In the genomic region with DNA sequence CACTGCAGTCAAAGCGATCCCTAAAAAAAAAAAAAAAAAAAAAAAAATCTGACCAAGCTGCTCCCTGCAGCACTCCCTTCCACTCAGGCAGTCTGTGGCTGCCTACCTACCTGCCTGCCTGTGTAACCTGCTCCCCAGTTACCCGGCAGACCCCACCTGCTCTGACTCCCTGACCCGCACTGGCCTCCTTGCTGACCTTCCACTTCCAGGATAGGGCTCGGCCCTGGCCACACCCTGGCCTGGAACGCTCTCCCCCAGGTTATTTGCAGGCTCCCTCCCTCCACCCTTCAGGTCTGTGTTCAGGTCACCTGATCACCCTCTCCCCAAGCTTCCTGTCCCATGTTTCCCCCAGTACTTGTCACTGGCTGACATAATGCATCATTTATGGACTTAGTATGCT, we compare ENCODE assay signal across 27 cellular contexts. TPM values are rescaled to one million over a fixed set of nuclear protein-coding genes. Genes with fewer than 3 reads are reported as not detected.
DNase-seq lines count a peak whose midpoint lies in the region; ATAC-seq, FAIRE-seq and TF ChIP-seq lines count a peak whose summit lies in the region.
"Had no signal": no experiment of that assay in that cellular context is flagged by ENCODE, and none has a peak within 500 bp of the region (broad histone marks: within the 10 kb centered on the region; RNA-seq: fewer than 3 reads in every experiment).

No MANE protein-coding gene starts in this region.

- intact Hi-C loops in HepG2 (cut with micrococcal nuclease; ENCODE audit: unreplicated experiment): no loop called here

- H3K9me3 Mint-ChIP-seq in activated naive CD8-positive, alpha-beta T cell (ENCODE audit: low read depth): no peaks in the 10 kb centered on the region
- H3K9me3 Mint-ChIP-seq in activated naive CD8-positive, alpha-beta T cell treated with anti-CD3 and anti-CD28 coated beads for 36 hours: no peaks in the 10 kb centered on the region
- no peaks in the 10 kb centered on the region for H3K9me3 Mint-ChIP-seq in WTC11
- H3K9me3 Mint-ChIP-seq: activated CD4-positive, alpha-beta T cell treated with anti-CD3 and anti-CD28 coated beads, Interleukin-2, amount 10 ng/mL, durations not matched to agents 24 days and 14 days; endodermal cell; T-helper 2 cell treated with Interferon-gamma antibody and Interleukin-4, amounts not matched to agents 5 μg/mL and 100 μg/mL, for 36 hours had no signal

- TF ChIP-seq CTCF in WTC11 (IDR thresholded peaks at IDR 0.05) (no peak), HepG2 (CRISPR knock-in tag; IDR thresholded peaks at IDR 0.05) (no peak)

- H3K9me3 ChIP-seq in HepG2 (ENCODE audit: low read length): no peaks in the 10 kb centered on the region
- H3K9me3 ChIP-seq: BLaER1 treated with 17β-estradiol and CSF1 and Interleukin-3, amounts not matched to agents 10 nM and 100 nM; breast epithelium; gastrocnemius medialis; prostate gland had no signal

- no peak overlapping the region for H3K4me3 Mint-ChIP-seq in activated naive CD8-positive, alpha-beta T cell
- no peak overlapping the region for H3K4me3 Mint-ChIP-seq in activated naive CD8-positive, alpha-beta T cell treated with anti-CD3 and anti-CD28 coated beads for 36 hours
- no peak overlapping the region for H3K4me3 Mint-ChIP-seq in WTC11
- H3K4me3 Mint-ChIP-seq: activated CD4-positive, alpha-beta T cell treated with anti-CD3 and anti-CD28 coated beads, Interleukin-2, amount 10 ng/mL, durations not matched to agents 24 days and 14 days; endodermal cell; T-helper 2 cell treated with Interferon-gamma antibody and Interleukin-4, amounts not matched to agents 5 μg/mL and 100 μg/mL, for 36 hours had no signal

- ATAC-seq in WTC11 (no peak), HepG2 (no peak)
- ATAC-seq: gastrocnemius medialis, HCT116, SK-N-SH treated with all-trans-retinoic acid at 6 μM for 48 hours had no signal

- H3K36me3 ChIP-seq in HepG2 (replicated peaks in 1 of 2; ENCODE audit: control insufficient read depth in 1 of 2, insufficient read depth in 2 of 2, low read length in 2 of 2): peaks cover 56 to 83% of the 10 kb centered on the region in 2 experiments
- H3K36me3 ChIP-seq: breast epithelium, prostate gland had no signal

- in situ Hi-C loops in HepG2 (cut with HindIII; ENCODE audit: extremely low pct_ligation_motif_present, low pct_unique_long_range_greater_than_20kb): no loop called here

- POLR2A ChIA-PET in WTC11 (lab: Charles Lee) (no interaction called here), HepG2 (lab: Yijun Ruan, JAX) (no interaction called here)

- no peak overlapping the region for H3K4me3 ChIP-seq in HepG2 (replicated peaks in 1 of 3; ENCODE audit: insufficient read depth in 1 of 3, low read depth in 2 of 3, low read length in 3 of 3)
- H3K4me3 ChIP-seq: BLaER1 treated with 17β-estradiol and CSF1 and Interleukin-3, amounts not matched to agents 10 nM and 100 nM; breast epithelium; coronary artery; gastrocnemius medialis; prostate gland had no signal

- TF ChIP-seq EP300 in HepG2 (IDR thresholded peaks at IDR 0.05; ENCODE audit: low read depth in 2 of 2, low read length in 2 of 2): no peak
- no peak for TF ChIP-seq EP300 in HepG2 (CRISPR knock-in tag; IDR thresholded peaks at IDR 0.05; ENCODE audit: borderline replicate concordance)

- FAIRE-seq in HepG2 (lab: Jason Lieb, UNC): no peak
- FAIRE-seq: D721Med, islet of Langerhans had no signal

- H3K4me1 ChIP-seq in HepG2 (ENCODE audit: insufficient read depth, low read length): 0 out of 2 replicates have a peak, but pooled peaks cover 9% of the 10 kb centered on the region
- H3K4me1 ChIP-seq: breast epithelium, gastrocnemius medialis had no signal

- no peaks in the 10 kb centered on the region for H4K20me1 ChIP-seq in HepG2 (ENCODE audit: insufficient read depth, low read length)

- H3K4me2 ChIP-seq in HepG2 (ENCODE audit: low read depth, low read length): no peak overlapping the region
- H3K4me2 ChIP-seq: BLaER1 treated with 17β-estradiol and CSF1 and Interleukin-3, amounts not matched to agents 10 nM and 100 nM had no signal

- H3K4me1 Mint-ChIP-seq in activated naive CD8-positive, alpha-beta T cell (ENCODE audit: low read depth): no peaks in the 10 kb centered on the region
- H3K4me1 Mint-ChIP-seq in activated naive CD8-positive, alpha-beta T cell treated with anti-CD3 and anti-CD28 coated beads for 36 hours: no peaks in the 10 kb centered on the region
- H3K4me1 Mint-ChIP-seq in WTC11: 0 out of 2 replicates have a peak, but pooled peaks cover 3% of the 10 kb centered on the region
- H3K4me1 Mint-ChIP-seq: endodermal cell had no signal

- peaks cover 2% of the 10 kb centered on the region for H3K36me3 Mint-ChIP-seq in activated naive CD8-positive, alpha-beta T cell
- H3K36me3 Mint-ChIP-seq in activated naive CD8-positive, alpha-beta T cell treated with anti-CD3 and anti-CD28 coated beads for 36 hours: peaks cover 8% of the 10 kb centered on the region
- H3K36me3 Mint-ChIP-seq in WTC11: peaks cover 4% of the 10 kb centered on the region; the same call in 1 of the 2 replicates

- H3K79me2 ChIP-seq in HepG2 (ENCODE audit: insufficient read depth, low read length): no peaks in the 10 kb centered on the region

- no peak overlapping the region for H2AFZ ChIP-seq in HepG2 (ENCODE audit: low read length)

- 98% methylated on average over 5 of the region's 5 CpGs for WGBS in HepG2 (ENCODE audit: low lambda C conversion rate)

- H3K27me3 Mint-ChIP-seq in activated naive CD8-positive, alpha-beta T cell: no peaks in the 10 kb centered on the region
- no peaks in the 10 kb centered on the region for H3K27me3 Mint-ChIP-seq in activated naive CD8-positive, alpha-beta T cell treated with anti-CD3 and anti-CD28 coated beads for 36 hours
- no peaks in the 10 kb centered on the region for H3K27me3 Mint-ChIP-seq in WTC11 (ENCODE audit: low read depth)
- H3K27me3 Mint-ChIP-seq: activated CD4-positive, alpha-beta T cell treated with anti-CD3 and anti-CD28 coated beads, Interleukin-2, amount 10 ng/mL, durations not matched to agents 24 days and 14 days had no signal

- peak overlapping the region; percentile 34 for H3K27ac Mint-ChIP-seq in activated naive CD8-positive, alpha-beta T cell
- no peak overlapping the region for H3K27ac Mint-ChIP-seq in activated naive CD8-positive, alpha-beta T cell treated with anti-CD3 and anti-CD28 coated beads for 36 hours
- H3K27ac Mint-ChIP-seq in WTC11: peak overlapping the region; percentile 6; the same call in 1 of the 2 replicates
- H3K27ac Mint-ChIP-seq: activated CD4-positive, alpha-beta T cell treated with anti-CD3 and anti-CD28 coated beads, Interleukin-2, amount 10 ng/mL, durations not matched to agents 24 days and 14 days; endodermal cell; T-helper 2 cell treated with Interferon-gamma antibody and Interleukin-4, amounts not matched to agents 5 μg/mL and 100 μg/mL, for 36 hours had no signal

- DNase-seq in activated naive CD8-positive, alpha-beta T cell treated with anti-CD3 and anti-CD28 coated beads for 36 hours: no peak
- no peak for DNase-seq in WTC11 (ENCODE audit: low spot score)
- no peak for DNase-seq in HepG2 (ENCODE audit: low spot score)
- DNase-seq in ureter (ENCODE audit: low spot score): peak; percentile 62
- no peak for DNase-seq in NCI-H146 (lab: John Stamatoyannopoulos, UW)
- DNase-seq in NCI-H748 treated with DMSO at 0.1 percent for 48 hours (lab: John Stamatoyannopoulos, UW): no peak
- DNase-seq in SHP77 treated with DMSO at 0.1 percent for 48 hours (lab: John Stamatoyannopoulos, UW): no peak
- DNase-seq: ACHN; activated CD4-positive, alpha-beta T cell treated with anti-CD3 and anti-CD28 coated beads, Interleukin-2, amount 10 ng/mL, durations not matched to agents 24 days and 14 days; activated effector memory CD4-positive, alpha-beta T cell treated with anti-CD3 and anti-CD28 coated beads, Interleukin-2, amount 50 U/mL, for 16 hours; amygdala; EL; endodermal cell; gastrocnemius medialis; hypothalamus; NCI-H2029 treated with DMSO at 0.1 percent for 48 hours; NCI-H446 had no signal

- BruUV-seq in HepG2 (replicated peaks; lab: Mats Ljungman, UMichigan): no TSS peak

- no peak overlapping the region for H3K9ac ChIP-seq in HepG2 (ENCODE audit: insufficient read depth, low read depth, low read length)
- H3K9ac ChIP-seq: BLaER1 treated with 17β-estradiol and CSF1 and Interleukin-3, amounts not matched to agents 10 nM and 100 nM had no signal

- H3K27me3 ChIP-seq in HepG2 (ENCODE audit: control insufficient read depth in 1 of 2, insufficient read depth in 2 of 2, low read length in 2 of 2): no peaks in the 10 kb centered on the region
- H3K27me3 ChIP-seq: BLaER1 treated with 17β-estradiol and CSF1 and Interleukin-3, amounts not matched to agents 10 nM and 100 nM; breast epithelium; gastrocnemius medialis had no signal

- no peak for TF ChIP-seq POLR2A in HepG2 (IDR thresholded peaks at IDR 0.05; ENCODE audit: insufficient read depth in 1 of 2, low read depth in 2 of 2, low read length in 2 of 2)

- TF ChIP-seq RAD21 in HepG2 (CRISPR knock-in tag; IDR thresholded peaks at IDR 0.05): no peak

- CTCF ChIA-PET in WTC11 (lab: Charles Lee): no interaction called here
- CTCF ChIA-PET in HepG2 (lab: Yijun Ruan, JAX; ENCODE audit: low intra/inter-chr PET ratio, low total read pairs): no interaction called here

- no peak overlapping the region for H3K27ac ChIP-seq in HepG2 (ENCODE audit: extremely low read length, insufficient read depth, low read length)
- H3K27ac ChIP-seq: BLaER1 treated with 17β-estradiol and CSF1 and Interleukin-3, amounts not matched to agents 10 nM and 100 nM; breast epithelium; coronary artery; gastrocnemius medialis; prostate gland had no signal

RNA-seq across cellular contexts. Expression of gene RASSF2, which starts 43.6 kb away (rescaled TPM):
- 10 to 100 TPM; 47.3 to 48.2 TPM for total RNA-seq in activated naive CD8-positive, alpha-beta T cell treated with anti-CD3 and anti-CD28 coated beads for 36 hours
- total RNA-seq in WTC11 (2021) (7.4 to 8.6 TPM (median 8.4 TPM) in 3 replicates), HepG2 (2016; rRNA removed; fragmentation: Illumina TruSeq; extraction: Trizol) (0.53 and 0.83 TPM in 2 replicates), ureter (13.9 TPM)
- under 0.01 and 0.09 TPM in 2 replicates for total RNA-seq in HepG2 (2016; cell fraction: cytosol; rRNA removed; fragmentation: Illumina TruSeq; extraction: Trizol; ENCODE audit: low read depth)
- total RNA-seq in HepG2 (2016; cell fraction: insoluble cytoplasmic fraction; rRNA removed; fragmentation: Illumina TruSeq; extraction: Trizol): 0.61 and 0.86 TPM in 2 replicates
- total RNA-seq in HepG2 (2016; cell fraction: membrane; rRNA removed; fragmentation: Illumina TruSeq; extraction: Trizol): 0.25 and 0.31 TPM in 2 replicates
- 0.19 and 0.44 TPM in 2 replicates for total RNA-seq in HepG2 (2016; cell fraction: nucleus; rRNA removed; fragmentation: Illumina TruSeq; extraction: Trizol)
- 0.09 and 0.16 TPM in 2 replicates for polyA plus RNA-seq in HepG2 (2011; rRNA removed)
- polyA plus RNA-seq in HepG2 (2011; cell fraction: cytosol; rRNA removed): 0.09 and 0.10 TPM in 2 replicates
- 0.11 and 0.19 TPM in 2 replicates for polyA plus RNA-seq in HepG2 (2011; cell fraction: nucleus; rRNA removed)
- 0.05 and 0.08 TPM in 2 replicates for polyA plus RNA-seq in HepG2 (2012)
- polyA plus RNA-seq in HepG2 (2016; cell fraction: cytosol; fragmentation: Illumina TruSeq; extraction: Trizol; ENCODE audit: low read depth): 0.06 and 0.08 TPM in 2 replicates
- 0.59 and 0.73 TPM in 2 replicates for polyA plus RNA-seq in HepG2 (2016; cell fraction: insoluble cytoplasmic fraction; fragmentation: Illumina TruSeq; extraction: Trizol; ENCODE audit: low read depth)
- polyA plus RNA-seq in HepG2 (2016; cell fraction: membrane; fragmentation: Illumina TruSeq; extraction: Trizol; ENCODE audit: low read depth): 0.10 and 0.11 TPM in 2 replicates
- polyA plus RNA-seq in HepG2 (2016; cell fraction: nucleus; fragmentation: Illumina TruSeq; extraction: Trizol; ENCODE audit: insufficient read depth, low read depth): 0.48 and 0.55 TPM in 2 replicates
- polyA minus RNA-seq in HepG2 (2011; rRNA and poly(A)+ RNA removed; ENCODE audit: low replicate concordance): 0.06 TPM in 1 of 2 replicates, not detected in the other
- polyA minus RNA-seq in HepG2 (2011; cell fraction: cytosol; rRNA and poly(A)+ RNA removed): 0.10 TPM in 1 of 2 replicates, not detected in the other
- polyA minus RNA-seq in HepG2 (2011; cell fraction: nucleus; rRNA and poly(A)+ RNA removed): 0.12 and 0.13 TPM in 2 replicates
